In genomic region chr14:72613196-72613974, GRCh38 we compare ENCODE assay signal across 10 cellular contexts.
DNase-seq lines count a peak whose midpoint lies in the region; ATAC-seq and FAIRE-seq lines count a peak whose summit lies in the region.
"Had no signal": no experiment of that assay in that cellular context is flagged by ENCODE, and none has a peak within 500 bp of the region (broad histone marks: within the 10 kb centered on the region; RNA-seq: fewer than 3 reads in every experiment).

No MANE protein-coding gene starts in this region.

- intact Hi-C loops in cardiac septum (cut with DNase I), result loop anchor here (5.0 kb wide), 1 partner anchor 104 kb away; no protein-coding TSS in a partner anchor

- H3K9me3 Mint-ChIP-seq in natural killer cell treated with Interleukin-12 subunit alpha and Interleukin-12 subunit beta and Interleukin-15 and Interleukin-18, amount 100 ng/mL, for 72 hours, result no peaks in the 10 kb centered on the region
- no peaks in the 10 kb centered on the region for H3K9me3 Mint-ChIP-seq in activated naive CD8-positive, alpha-beta T cell treated with anti-CD3 and anti-CD28 coated beads, Interleukin-2, amount 50 U/mL, for 24 hours

- no peak overlapping the region for H3K27ac Mint-ChIP-seq in natural killer cell treated with Interleukin-12 subunit alpha and Interleukin-12 subunit beta and Interleukin-15 and Interleukin-18, amount 100 ng/mL, for 72 hours
- no peak overlapping the region for H3K27ac Mint-ChIP-seq in activated naive CD8-positive, alpha-beta T cell treated with anti-CD3 and anti-CD28 coated beads, Interleukin-2, amount 50 U/mL, for 24 hours

- peaks cover 2 to 3% of the 10 kb centered on the region in 2 donors for H3K4me1 Mint-ChIP-seq in natural killer cell treated with Interleukin-12 subunit alpha and Interleukin-12 subunit beta and Interleukin-15 and Interleukin-18, amount 100 ng/mL, for 72 hours (ENCODE audit: low read depth in 2 of 2)
- H3K4me1 Mint-ChIP-seq in activated naive CD8-positive, alpha-beta T cell treated with anti-CD3 and anti-CD28 coated beads, Interleukin-2, amount 50 U/mL, for 24 hours, result peaks cover under 1% of the 10 kb centered on the region

- no peaks in the 10 kb centered on the region for H3K36me3 Mint-ChIP-seq in natural killer cell treated with Interleukin-12 subunit alpha and Interleukin-12 subunit beta and Interleukin-15 and Interleukin-18, amount 100 ng/mL, for 72 hours
- no peaks in the 10 kb centered on the region for H3K36me3 Mint-ChIP-seq in activated naive CD8-positive, alpha-beta T cell treated with anti-CD3 and anti-CD28 coated beads, Interleukin-2, amount 50 U/mL, for 24 hours (ENCODE audit: low read depth)

- H3K27me3 Mint-ChIP-seq in natural killer cell treated with Interleukin-12 subunit alpha and Interleukin-12 subunit beta and Interleukin-15 and Interleukin-18, amount 100 ng/mL, for 72 hours, result peaks cover 37 to 42% of the 10 kb centered on the region in 2 donors
- H3K27me3 Mint-ChIP-seq in activated naive CD8-positive, alpha-beta T cell treated with anti-CD3 and anti-CD28 coated beads, Interleukin-2, amount 50 U/mL, for 24 hours, result peaks cover 6% of the 10 kb centered on the region

- peak; percentile 93 for FAIRE-seq in HTR-8/SVneo (lab: Jason Lieb, UNC)

- no peak overlapping the region for H3K4me3 Mint-ChIP-seq in natural killer cell treated with Interleukin-12 subunit alpha and Interleukin-12 subunit beta and Interleukin-15 and Interleukin-18, amount 100 ng/mL, for 72 hours
- H3K4me3 Mint-ChIP-seq in activated naive CD8-positive, alpha-beta T cell treated with anti-CD3 and anti-CD28 coated beads, Interleukin-2, amount 50 U/mL, for 24 hours, result no peak overlapping the region

- no peak for DNase-seq in HTR-8/SVneo (ENCODE audit: insufficient read length, low spot score)
- DNase-seq in UCSD-AML1 (lab: John Stamatoyannopoulos, UW; ENCODE audit: unreplicated experiment), result peak; percentile 33
- DNase-seq in cardiac septum (ENCODE audit: low spot score), result peak; percentile 89
- peak; percentile 38 for DNase-seq in renal cortical epithelial cell (ENCODE audit: low read depth)
- DNase-seq in natural killer cell treated with Interleukin-12 subunit alpha and Interleukin-12 subunit beta and Interleukin-15 and Interleukin-18, amount 100 ng/mL, for 72 hours (ENCODE audit: low spot score), result no peak
- DNase-seq in activated naive CD8-positive, alpha-beta T cell treated with anti-CD3 and anti-CD28 coated beads, Interleukin-2, amount 50 U/mL, for 24 hours, result no peak
- DNase-seq: activated gamma-delta T cell; stimulated activated CD4-positive, alpha-beta T cell treated with anti-CD3 and anti-CD28 coated beads, Interleukin-15, amount 100 ng/mL, for 24 hours had no signal

- ATAC-seq in HG03460 (IDR thresholded peaks at IDR 0.05; ENCODE audit: unreplicated experiment), result no peak
- no peak for ATAC-seq in natural killer cell treated with Interleukin-12 subunit alpha and Interleukin-12 subunit beta and Interleukin-15 and Interleukin-18, amount 100 ng/mL, for 72 hours
- no peak for ATAC-seq in activated naive CD8-positive, alpha-beta T cell treated with anti-CD3 and anti-CD28 coated beads, Interleukin-2, amount 50 U/mL, for 24 hours
- ATAC-seq in HG03095 (IDR thresholded peaks at IDR 0.05; ENCODE audit: unreplicated experiment), result no peak

Comparison
In these comparisons a context has a peak if more than half of its experiments do, and no peak if none do; other contexts are left out.
1. DNase-seq: peak in UCSD-AML1 (single experiment), cardiac septum (single experiment) and renal cortical epithelial cell (single experiment); none in HTR-8/SVneo (single experiment), natural killer cell treated with Interleukin-12 subunit alpha and Interleukin-12 subunit beta and Interleukin-15 and Interleukin-18, amount 100 ng/mL, for 72 hours (single experiment) and activated naive CD8-positive, alpha-beta T cell treated with anti-CD3 and anti-CD28 coated beads, Interleukin-2, amount 50 U/mL, for 24 hours (single experiment).